1 cellular context compared by ENCODE assay signal in genomic region chr7:66427956-66428355, GRCh38.
TF ChIP-seq lines count a peak whose summit lies in the region.

No MANE protein-coding gene starts in this region.

TF ChIP-seq in WTC11, 78 proteins besides CTCF, POLR2A, EP300 and RAD21 (continued from another document):
- no peak for TF ChIP-seq ATF6 (CRISPR knock-in tag; IDR thresholded peaks at IDR 0.05)
TF ChIP-seq in WTC11: peak in this region for 0.
